ENCODE assay signal across 29 cellular contexts in the genomic region with DNA sequence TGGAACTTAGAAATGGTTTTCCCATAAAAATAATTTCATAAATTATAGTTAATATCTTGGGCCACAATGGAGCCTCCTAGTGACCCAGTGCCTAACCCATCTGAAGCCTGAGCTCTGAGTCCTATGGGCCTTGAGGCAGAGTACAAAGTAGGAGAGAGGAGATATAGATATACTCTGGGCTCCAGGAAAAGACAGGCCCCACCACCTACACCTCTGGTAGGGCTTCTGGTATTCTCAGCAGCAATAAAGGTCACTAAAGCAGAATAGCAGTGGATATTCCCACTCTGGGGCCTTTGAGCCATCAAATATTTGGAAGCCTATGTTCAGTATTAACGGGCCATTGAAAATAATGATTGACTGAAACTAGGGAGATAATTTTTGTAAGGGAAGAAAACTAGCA. TPM values are rescaled to one million over a fixed set of nuclear protein-coding genes. Genes with fewer than 3 reads are reported as not detected.
DNase-seq lines count a peak whose midpoint lies in the region; ATAC-seq and TF ChIP-seq lines count a peak whose summit lies in the region.
"Had no signal": no experiment of that assay in that cellular context is flagged by ENCODE, and none has a peak within 500 bp of the region (broad histone marks: within the 10 kb centered on the region; RNA-seq: fewer than 3 reads in every experiment).

No MANE protein-coding gene starts in this region.

- H3K9me3 Mint-ChIP-seq in osteocyte (ENCODE audit: unreplicated experiment) = no peaks in the 10 kb centered on the region
- H3K9me3 Mint-ChIP-seq: CD4-positive, alpha-beta T cell had no signal

- no peaks in the 10 kb centered on the region for H3K27me3 ChIP-seq in heart left ventricle
- H3K27me3 ChIP-seq in left ventricle myocardium inferior (ENCODE audit: low read depth) = no peaks in the 10 kb centered on the region
- H3K27me3 ChIP-seq in SU-DHL-6 (ENCODE audit: low read length) = no peaks in the 10 kb centered on the region
- H3K27me3 ChIP-seq: BLaER1 treated with 17β-estradiol and CSF1 and Interleukin-3, amounts not matched to agents 10 nM and 100 nM had no signal

- H3K4me3 ChIP-seq in heart left ventricle (no peak overlapping the region), left ventricle myocardium inferior (no peak overlapping the region), SU-DHL-6 (ENCODE audit: insufficient read depth, low read length, poor library complexity, severe bottlenecking) (peak overlapping the region; percentile 39)
- H3K4me3 ChIP-seq: A549; BLaER1 treated with 17β-estradiol and CSF1 and Interleukin-3, amounts not matched to agents 10 nM and 100 nM; PC-9 had no signal

- no peaks in the 10 kb centered on the region for H3K36me3 Mint-ChIP-seq in osteocyte (ENCODE audit: unreplicated experiment)

- H3K4me3 Mint-ChIP-seq in osteocyte (ENCODE audit: unreplicated experiment) = no peak overlapping the region
- H3K4me3 Mint-ChIP-seq: CD4-positive, alpha-beta T cell had no signal

- H4K20me1 ChIP-seq in SU-DHL-6 (ENCODE audit: low read depth, low read length) = no peaks in the 10 kb centered on the region
- H4K20me1 ChIP-seq: BLaER1 treated with 17β-estradiol and CSF1 and Interleukin-3, amounts not matched to agents 10 nM and 100 nM had no signal

- H3K27ac ChIP-seq in heart left ventricle = no peak overlapping the region
- H3K27ac ChIP-seq in left ventricle myocardium inferior (replicated peaks) = no peak overlapping the region
- peak overlapping the region; percentile 96 for H3K27ac ChIP-seq in SU-DHL-6 (ENCODE audit: low read depth, low read length)
- H3K27ac ChIP-seq: A549; BLaER1 treated with 17β-estradiol and CSF1 and Interleukin-3, amounts not matched to agents 10 nM and 100 nM; PC-9 had no signal

- WGBS in heart left ventricle, 4 donors = 48 to 67% (median 64%) methylated on average over 1 of the region's 1 CpG

- ATAC-seq in heart left ventricle = peak in 3 of 4 donors; percentile 63 to 78 (median 66)
- ATAC-seq: A549, HepG2 had no signal

- H3K9me3 ChIP-seq in heart left ventricle (no peaks in the 10 kb centered on the region), left ventricle myocardium inferior (replicated peaks) (no peaks in the 10 kb centered on the region), SU-DHL-6 (ENCODE audit: insufficient read depth, low read length) (no peaks in the 10 kb centered on the region)
- H3K9me3 ChIP-seq: A549; BLaER1 treated with 17β-estradiol and CSF1 and Interleukin-3, amounts not matched to agents 10 nM and 100 nM had no signal

- DNase-seq in heart left ventricle (no peak), left ventricle myocardium inferior (no peak), left kidney (ENCODE audit: low read depth, low spot score) (peak; percentile 31), GOT3 (lab: John Stamatoyannopoulos, UW) (no peak), osteocyte (ENCODE audit: extremely low spot score, unreplicated experiment) (no peak), NCI-H187 treated with DMSO at 0.1 percent for 48 hours (lab: John Stamatoyannopoulos, UW) (no peak)
- no peak for DNase-seq in activated T-cell treated with anti-CD3 and anti-CD28 coated beads, Interleukin-2, amount 50 U/mL, for 1 hour
- DNase-seq: AML-193; CD4-positive, alpha-beta T cell; COR-L47; DMS53; GDM1; H7; Kasumi-1; MV-4-11; NCI-H1105; NCI-H1436 treated with DMSO at 0.1 percent for 48 hours; NCI-H2029; NCI-H446; NCI-H524 treated with DMSO at 0.1 percent for 48 hours; NCI-H774; PC-9; SHP77 had no signal

- no peaks in the 10 kb centered on the region for H3K9me2 ChIP-seq in SU-DHL-6 (replicated peaks; ENCODE audit: insufficient read depth, low read length)

- peak overlapping the region; percentile 69 for H3K4me2 ChIP-seq in SU-DHL-6 (ENCODE audit: low read depth, low read length, poor library complexity, severe bottlenecking)
- H3K4me2 ChIP-seq: A549; BLaER1 treated with 17β-estradiol and CSF1 and Interleukin-3, amounts not matched to agents 10 nM and 100 nM; PC-9 had no signal

- H3K4me1 Mint-ChIP-seq in osteocyte (ENCODE audit: unreplicated experiment) = peaks cover 3% of the 10 kb centered on the region

- TF ChIP-seq CTCF in heart left ventricle (IDR thresholded peaks at IDR 0.05) (no peak), left ventricle myocardium inferior (IDR thresholded peaks at IDR 0.05; ENCODE audit: borderline replicate concordance) (no peak), SU-DHL-6 (IDR thresholded peaks at IDR 0.05; ENCODE audit: insufficient read depth, low read length, poor library complexity, severe bottlenecking) (no peak), osteocyte (IDR thresholded peaks at IDR 0.05) (no peak)

- H3K4me1 ChIP-seq in heart left ventricle (peaks cover 0 to 11% (median 0%) of the 10 kb centered on the region in 12 donors), left ventricle myocardium inferior (peaks cover 18% of the 10 kb centered on the region)
- H3K4me1 ChIP-seq: A549; BLaER1 treated with 17β-estradiol and CSF1 and Interleukin-3, amounts not matched to agents 10 nM and 100 nM had no signal

- H2AFZ ChIP-seq in SU-DHL-6 (ENCODE audit: low read depth, low read length, severe bottlenecking) = no peak overlapping the region
- H2AFZ ChIP-seq: PC-9 had no signal

- intact Hi-C loops in heart left ventricle (cut with DNase I) (loop anchor here (2.0 to 10.0 kb wide), 10 partner anchors 134 to 544 kb away; partner anchors contain the start of gene RCAN2 (in 6 of the 10)), left ventricle myocardium inferior (cut with micrococcal nuclease) (loop anchor here (5.0 kb wide), 1 partner anchor 206 kb away; no protein-coding TSS in a partner anchor)

- no peak for TF ChIP-seq POLR2A in heart left ventricle (IDR thresholded peaks at IDR 0.05)

- H3K27me3 Mint-ChIP-seq in osteocyte (ENCODE audit: unreplicated experiment) = peaks cover 39% of the 10 kb centered on the region

- peaks cover 60% of the 10 kb centered on the region for H3F3A ChIP-seq in SU-DHL-6 (ENCODE audit: insufficient read depth)

- peaks cover 9% of the 10 kb centered on the region; the same call in 1 of the 2 replicates for H3K79me2 ChIP-seq in SU-DHL-6 (ENCODE audit: insufficient read depth, low read length)

- H3K27ac Mint-ChIP-seq in osteocyte (ENCODE audit: unreplicated experiment) = no peak overlapping the region
- H3K27ac Mint-ChIP-seq: CD4-positive, alpha-beta T cell had no signal

- peak overlapping the region; percentile 38; the same call in 1 of the 2 replicates for H3K9ac ChIP-seq in SU-DHL-6 (ENCODE audit: low read length)
- H3K9ac ChIP-seq: BLaER1 treated with 17β-estradiol and CSF1 and Interleukin-3, amounts not matched to agents 10 nM and 100 nM had no signal

- no peaks in the 10 kb centered on the region for H3K36me3 ChIP-seq in heart left ventricle
- H3K36me3 ChIP-seq in left ventricle myocardium inferior = no peaks in the 10 kb centered on the region
- H3K36me3 ChIP-seq in SU-DHL-6 (ENCODE audit: low read length) = peaks cover 50% of the 10 kb centered on the region
- H3K36me3 ChIP-seq: BLaER1 treated with 17β-estradiol and CSF1 and Interleukin-3, amounts not matched to agents 10 nM and 100 nM had no signal

RNA-seq across cellular contexts. Expression of gene CYP39A1, which starts 24.1 kb away (rescaled TPM):
- total RNA-seq in heart left ventricle = 10 to 100 TPM in 1 of 9 donors, 1 to 10 TPM in 8; 3.4 to 10.5 (median 6.1) TPM
- 1 to 10 TPM; 2.9 to 4.0 TPM for polyA plus RNA-seq in heart left ventricle
- 5.4 TPM for total RNA-seq in left ventricle myocardium inferior
- 0.30 TPM in 1 of 2 replicates, not detected in the other for total RNA-seq in osteocyte
- total RNA-seq: CD4-positive, alpha-beta T cell; HepG2 had no signal

RNA-seq across cellular contexts. Expression of gene SLC25A27, which starts 24.3 kb away (rescaled TPM):
- total RNA-seq in heart left ventricle (10 to 100 TPM in 7 of 9 donors, 1 to 10 TPM in 2; 7.5 to 16.0 (median 10.5) TPM), left ventricle myocardium inferior (18.6 TPM), osteocyte (7.6 and 8.2 TPM in 2 replicates)
- 10 to 100 TPM in 1 of 2 donors, 1 to 10 TPM in 1; 2.5 to 23.3 TPM for polyA plus RNA-seq in heart left ventricle

RNA-seq across cellular contexts. Expression of gene TDRD6, which starts 59.2 kb away (rescaled TPM):
- total RNA-seq in heart left ventricle (1 to 10 TPM in 2 of 9 donors, under 1 TPM in 7; 0.12 to 1.5 (median 0.58) TPM), left ventricle myocardium inferior (0.36 TPM), osteocyte (0.03 and 0.05 TPM in 2 replicates)
- under 1 TPM; 0.08 to 0.42 TPM for polyA plus RNA-seq in heart left ventricle
- total RNA-seq: CD4-positive, alpha-beta T cell; H7; HepG2; HT1080; RPMI7951 had no signal
- polyA plus RNA-seq: HepG2 had no signal
